23 cellular contexts compared by ENCODE assay signal in the genomic region with DNA sequence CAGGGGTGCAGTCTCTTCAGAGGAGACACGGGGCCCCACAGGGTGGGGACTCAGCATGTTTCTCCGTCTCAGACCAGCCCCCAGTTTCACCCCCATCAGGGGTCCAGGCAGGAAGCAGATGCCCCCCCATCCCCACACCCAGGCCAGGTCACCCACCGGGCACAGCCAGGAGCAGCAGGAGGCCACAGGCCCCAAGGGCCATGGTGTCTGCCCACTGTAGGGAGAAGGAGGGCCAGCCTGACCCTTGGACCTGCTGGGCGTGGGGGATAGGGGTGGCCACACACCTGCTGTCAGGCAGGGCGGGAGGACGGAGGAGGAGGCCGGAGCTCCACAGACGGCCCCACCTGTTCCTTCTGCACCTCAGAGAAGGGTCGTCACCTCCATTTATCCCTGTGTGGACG. TPM values are rescaled to one million over a fixed set of nuclear protein-coding genes. Genes with fewer than 3 reads are reported as not detected.
DNase-seq lines count a peak whose midpoint lies in the region; ATAC-seq, FAIRE-seq and TF ChIP-seq lines count a peak whose summit lies in the region.
"Had no signal": no experiment of that assay in that cellular context is flagged by ENCODE, and none has a peak within 500 bp of the region (broad histone marks: within the 10 kb centered on the region; RNA-seq: fewer than 3 reads in every experiment).

Gene TPSG1 (minus strand): TSS at position 218 of the 401 bp plus-strand sequence. CDS start 16 bp downstream, at position 202.

- no peak within 1 kb of the TSS for H3K27ac Mint-ChIP-seq in CD14-positive monocyte
- H3K27ac Mint-ChIP-seq: CD4-positive, alpha-beta memory T cell; GM23338 had no signal

- H2BK120ac ChIP-seq in H1 (replicated peaks; ENCODE audit: low read depth, low read length): no peak within 1 kb of the TSS

- no peak within 1 kb of the TSS for H3K14ac ChIP-seq in H1 (ENCODE audit: insufficient read length)

- H2BK15ac ChIP-seq in H1 (ENCODE audit: low read length): no peak within 1 kb of the TSS; the same call in 1 of the 2 replicates

- H3K18ac ChIP-seq in H1 (ENCODE audit: extremely low read depth, low read length): no peak within 1 kb of the TSS

- H3K27me3 Mint-ChIP-seq in CD14-positive monocyte (ENCODE audit: low read depth in 3 of 3): peaks cover 0 to 3% (median 0%) of the 10 kb centered on the region in 3 donors

- H2BK5ac ChIP-seq in H1 (ENCODE audit: low read depth, low read length): no peak within 1 kb of the TSS

- H2AK5ac ChIP-seq in H1 (ENCODE audit: low read depth, low read length): no peak within 1 kb of the TSS

- no peak for TF ChIP-seq CTCF in H1 (IDR thresholded peaks at IDR 0.05; ENCODE audit: control extremely low read depth in 1 of 3, insufficient read depth in 1 of 3, low read depth in 1 of 3, low read length in 3 of 3)
- no peak for TF ChIP-seq CTCF in mucosa of descending colon (IDR thresholded peaks at IDR 0.05)
- no peak for TF ChIP-seq CTCF in CD14-positive monocyte (IDR thresholded peaks at IDR 0.05)

- H3K9me3 Mint-ChIP-seq in CD14-positive monocyte: peaks cover 0 to 2% (median 0%) of the 10 kb centered on the region in 7 donors
- H3K9me3 Mint-ChIP-seq: CD4-positive, alpha-beta memory T cell; GM23338 had no signal

- TF ChIP-seq POLR2A in H1 (IDR thresholded peaks at IDR 0.05; ENCODE audit: control extremely low read depth in 1 of 2, low read depth in 2 of 2, low read length in 2 of 2): no peak

- H3K56ac ChIP-seq in H1 (replicated peaks; ENCODE audit: insufficient read length, low read depth, low read length): no peak within 1 kb of the TSS

- TF ChIP-seq RAD21 in H1 (IDR thresholded peaks at IDR 0.05 in 1 of 2, conservative IDR thresholded peaks at IDR 0.05 in 1 of 2; ENCODE audit: low read depth in 2 of 2, low read length in 2 of 2): no peak

- H3K4me2 ChIP-seq in H1 (ENCODE audit: insufficient read depth in 1 of 2, low read depth in 2 of 2, low read length in 2 of 2): no peak within 1 kb of the TSS
- H3K4me2 ChIP-seq: GM23338 had no signal

- H3K27me3 ChIP-seq in ACC112 (ENCODE audit: insufficient read depth, low read length) (no peaks in the 10 kb centered on the region), H1 (replicated peaks in 1 of 4; ENCODE audit: control insufficient read depth in 3 of 4, extremely low read depth in 1 of 4, insufficient read depth in 3 of 4, low read length in 3 of 4) (peaks cover 0 to 2% (median under 1%) of the 10 kb centered on the region in 4 experiments; a peak in 1 of 7 replicates), small intestine (ENCODE audit: control insufficient read depth in 2 of 2, insufficient read depth in 2 of 2, low read length in 2 of 2) (peaks cover 0 to 1% of the 10 kb centered on the region in 2 donors)

- H3K27ac ChIP-seq in ACC112 (ENCODE audit: low read depth, low read length): no peak within 1 kb of the TSS
- no peak within 1 kb of the TSS for H3K27ac ChIP-seq in H1 (ENCODE audit: low read depth, low read length)
- no peak within 1 kb of the TSS for H3K27ac ChIP-seq in small intestine (ENCODE audit: low read depth in 1 of 2, low read length in 1 of 2)

- no peak for FAIRE-seq in H1 (lab: Jason Lieb, UNC)
- FAIRE-seq in small intestine (lab: Jason Lieb, UNC): no peak
- FAIRE-seq: GM12878 had no signal

- CTCF ChIA-PET in H1 (lab: Charles Lee; ENCODE audit: partially characterized antibody): interaction anchor here (1.5 kb wide), 1 partner anchor 55 kb away, joined by 3 read pairs; no protein-coding TSS in a partner anchor

- H3K4me1 ChIP-seq in ACC112 (ENCODE audit: control insufficient read depth, insufficient read depth, low read length, unreplicated experiment) (peaks cover 7% of the 10 kb centered on the region), H1 (replicated peaks in 1 of 4; ENCODE audit: control insufficient read depth in 3 of 4, insufficient read depth in 4 of 4, low read length in 3 of 4) (no peaks in the 10 kb centered on the region; a peak in 1 of 7 replicates), mucosa of descending colon (ENCODE audit: low read depth) (no peaks in the 10 kb centered on the region), small intestine (ENCODE audit: control insufficient read depth in 2 of 2, insufficient read depth in 1 of 2, low read depth in 1 of 2, low read length in 1 of 2) (no peaks in the 10 kb centered on the region)

- H3K4me3 ChIP-seq in ACC112 (ENCODE audit: low read depth, low read length) (no peak within 1 kb of the TSS), H1 (ENCODE audit: extremely low read depth in 1 of 4, insufficient read depth in 2 of 4, low read depth in 3 of 4, low read length in 4 of 4) (no peak within 1 kb of the TSS), mucosa of descending colon (no peak within 1 kb of the TSS), small intestine (ENCODE audit: low read depth in 1 of 2, low read length in 2 of 2) (no peak within 1 kb of the TSS)
- H3K4me3 ChIP-seq: GM12878, GM23338 had no signal

- 85% methylated on average over 8 of the region's 10 CpGs; no CpG with 5 or more reads in 1 of the 2 experiments for WGBS in H1 (ENCODE audit: extremely low coverage in 1 of 2, insufficient coverage in 1 of 2, insufficient read length in 1 of 2, insufficient replicate concordance in 2 of 2, low coverage in 1 of 2, low lambda C conversion rate in 2 of 2, missing lambda C conversion rate in 1 of 2), 2 experiments
- WGBS in small intestine, 3 donors: 15 to 50% (median 20%) methylated on average over 9 to 10 of the region's 10 CpGs

- H3K4me1 Mint-ChIP-seq in CD14-positive monocyte: no peaks in the 10 kb centered on the region
- H3K4me1 Mint-ChIP-seq: CD4-positive, alpha-beta memory T cell; GM23338 had no signal

- H3K79me2 ChIP-seq in ACC112 (ENCODE audit: control insufficient read depth, insufficient read depth, low read length, unreplicated experiment): no peaks in the 10 kb centered on the region
- no peaks in the 10 kb centered on the region for H3K79me2 ChIP-seq in H1 (ENCODE audit: control insufficient read depth in 1 of 2, insufficient read depth in 2 of 2, low read length in 2 of 2)

- DNase-seq in H1 (ENCODE audit: low read depth in 1 of 2, low spot score in 2 of 2) (no peak), mucosa of descending colon (peak; percentile 59 to 70 (median 63)), small intestine (peak; percentile 59), CD14-positive monocyte (ENCODE audit: low spot score) (no peak), RPMI8226 (no peak)
- DNase-seq: EL; Kasumi-1; MM.1S; NCI-H1092; NCI-H146; NCI-H2029 treated with DMSO at 0.1 percent for 48 hours; NCI-H2171 treated with DMSO at 0.1 percent for 48 hours; NCI-H446 treated with DMSO at 0.1 percent for 48 hours; NCI-H69; NK-92 treated with Interleukin-12 subunit alpha and Interleukin-12 subunit beta, amount 100 ng/mL, for 24 hours; SHP77 treated with DMSO at 0.1 percent for 48 hours had no signal

- H3K23me2 ChIP-seq in H1 (ENCODE audit: low read depth, low read length): no peaks in the 10 kb centered on the region

- intact Hi-C loops in mucosa of descending colon (cut with DNase I, micrococcal nuclease): no loop called here
- intact Hi-C loops in CD14-positive monocyte (cut with micrococcal nuclease): no loop called here

- ATAC-seq in mucosa of descending colon: peak; percentile 76
- no peak for ATAC-seq in GM21367 (IDR thresholded peaks at IDR 0.05; ENCODE audit: unreplicated experiment)
- no peak for ATAC-seq in HG02571 (IDR thresholded peaks at IDR 0.05; ENCODE audit: unreplicated experiment)
- ATAC-seq: GM12878 had no signal

- peak within 1 kb of the TSS; percentile 23 for H2AFZ ChIP-seq in ACC112 (ENCODE audit: low read length, unreplicated experiment)
- H2AFZ ChIP-seq in H1 (ENCODE audit: low read length): no peak within 1 kb of the TSS
- H2AFZ ChIP-seq: GM23338 had no signal

- H3K4me3 Mint-ChIP-seq in CD14-positive monocyte: no peak within 1 kb of the TSS
- H3K4me3 Mint-ChIP-seq: GM23338 had no signal

- no peaks in the 10 kb centered on the region for H3K36me3 Mint-ChIP-seq in CD14-positive monocyte
- H3K36me3 Mint-ChIP-seq: CD4-positive, alpha-beta memory T cell had no signal

- no peak within 1 kb of the TSS for H3K9ac ChIP-seq in H1 (replicated peaks in 1 of 4; ENCODE audit: extremely low read depth in 1 of 4, low read depth in 3 of 4, low read length in 3 of 4)

- no peak within 1 kb of the TSS for H2BK20ac ChIP-seq in H1 (ENCODE audit: low read length)

- H2BK12ac ChIP-seq in H1 (ENCODE audit: low read depth, low read length): no peak within 1 kb of the TSS

- no peak within 1 kb of the TSS for H4K5ac ChIP-seq in H1 (ENCODE audit: insufficient read length, low read depth, low read length)

- no peak for TF ChIP-seq EP300 in H1 (IDR thresholded peaks at IDR 0.05; ENCODE audit: borderline replicate concordance in 1 of 2, low read depth in 2 of 2, low read length in 2 of 2)

- H3K9me3 ChIP-seq in H1 (ENCODE audit: insufficient read depth in 2 of 2, low read depth in 1 of 2, low read length in 1 of 2): no peaks in the 10 kb centered on the region
- H3K9me3 ChIP-seq in mucosa of descending colon: no peaks in the 10 kb centered on the region
- no peaks in the 10 kb centered on the region for H3K9me3 ChIP-seq in small intestine (ENCODE audit: control insufficient read depth, low read depth)

- H3K4ac ChIP-seq in H1 (replicated peaks; ENCODE audit: insufficient read length, low read depth, low read length): no peak within 1 kb of the TSS

- H4K8ac ChIP-seq in H1 (ENCODE audit: extremely low read depth, insufficient read depth, low read length): peak within 1 kb of the TSS; percentile 14; the same call in 1 of the 2 replicates

- H4K91ac ChIP-seq in H1 (replicated peaks; ENCODE audit: insufficient read length, low read length): no peak within 1 kb of the TSS

- peaks cover 0 to 6% of the 10 kb centered on the region in 2 experiments for H4K20me1 ChIP-seq in H1 (replicated peaks in 1 of 2; ENCODE audit: control insufficient read depth in 1 of 2, insufficient read depth in 2 of 2, low read length in 2 of 2)

- H3K79me1 ChIP-seq in H1 (ENCODE audit: low read depth, low read length): no peaks in the 10 kb centered on the region

- H3K23ac ChIP-seq in H1 (ENCODE audit: insufficient read length): no peak within 1 kb of the TSS

- no peaks in the 10 kb centered on the region for H3K36me3 ChIP-seq in ACC112 (ENCODE audit: insufficient read depth, low read length)
- H3K36me3 ChIP-seq in H1 (ENCODE audit: control insufficient read depth in 2 of 4, insufficient read depth in 4 of 4, low read length in 3 of 4): peaks cover 0 to 13% (median 0%) of the 10 kb centered on the region in 4 experiments; a peak in 3 of 8 replicates
- H3K36me3 ChIP-seq in mucosa of descending colon (ENCODE audit: low read depth): no peaks in the 10 kb centered on the region
- H3K36me3 ChIP-seq in small intestine (ENCODE audit: control insufficient read depth in 2 of 2, insufficient read depth in 2 of 2, low read length in 2 of 2): no peaks in the 10 kb centered on the region

- POLR2A ChIA-PET in H1 (lab: Charles Lee; ENCODE audit: partially characterized antibody): no interaction called here

RNA-seq across cellular contexts. Expression of gene TPSG1, which starts in this region (rescaled TPM):
- total RNA-seq in H1 (2021; fragmentation: NEBNext Ultra II Directional; extraction: Animal tissue kit (Norgen Biotek cat#: 25700)): not detected in 2 replicates
- polyA plus RNA-seq in H1 (2011; rRNA removed) (not detected in 2 replicates), small intestine (10 to 100 TPM in 1 of 3 donors, 1 to 10 TPM in 2; 3.3 to 18.8 (median 9.2) TPM), CD14-positive monocyte (not detected)
- not detected for polyA plus RNA-seq in H1 (2011; cell fraction: cytosol; rRNA removed)
- polyA plus RNA-seq in H1 (2011; cell fraction: nucleus; rRNA removed): not detected
- 0.55 to 0.76 TPM (median 0.67 TPM) in 4 replicates for polyA plus RNA-seq in H1 (2012, experiment 1 of 2)
- polyA plus RNA-seq in H1 (2012, experiment 2 of 2): not detected
- not detected for polyA plus RNA-seq in H1 (2013, experiment 1 of 2)
- polyA plus RNA-seq in H1 (2013, experiment 2 of 2): not detected
- not detected in 2 replicates for polyA minus RNA-seq in H1 (2011; rRNA and poly(A)+ RNA removed)
- not detected for polyA minus RNA-seq in H1 (2011; cell fraction: cytosol; rRNA and poly(A)+ RNA removed)
- not detected for polyA minus RNA-seq in H1 (2011; cell fraction: nucleus; rRNA and poly(A)+ RNA removed)
- total RNA-seq in mucosa of descending colon: 10 to 100 TPM; 23.3 to 61.3 (median 53.7) TPM
- total RNA-seq: CD4-positive, alpha-beta memory T cell; GM12878; GM23338 had no signal
- polyA plus RNA-seq: BJ; CD4-positive, alpha-beta memory T cell; GM12878 had no signal

Comparison
In these comparisons a context has a peak if more than half of its experiments do, and no peak if none do; other contexts are left out.
1. RNA of gene TPSG1 (total RNA-seq): 23.3 to 61.3 TPM in mucosa of descending colon; not detected in H1; every median in the first group is over 10 times any median in the second.
2. DNase-seq: peak in mucosa of descending colon (3 of 3) and small intestine (single experiment); none in H1 (0 of 2), CD14-positive monocyte (single experiment) and RPMI8226 (single experiment).